12 cellular contexts compared by ENCODE assay signal in the genomic region with DNA sequence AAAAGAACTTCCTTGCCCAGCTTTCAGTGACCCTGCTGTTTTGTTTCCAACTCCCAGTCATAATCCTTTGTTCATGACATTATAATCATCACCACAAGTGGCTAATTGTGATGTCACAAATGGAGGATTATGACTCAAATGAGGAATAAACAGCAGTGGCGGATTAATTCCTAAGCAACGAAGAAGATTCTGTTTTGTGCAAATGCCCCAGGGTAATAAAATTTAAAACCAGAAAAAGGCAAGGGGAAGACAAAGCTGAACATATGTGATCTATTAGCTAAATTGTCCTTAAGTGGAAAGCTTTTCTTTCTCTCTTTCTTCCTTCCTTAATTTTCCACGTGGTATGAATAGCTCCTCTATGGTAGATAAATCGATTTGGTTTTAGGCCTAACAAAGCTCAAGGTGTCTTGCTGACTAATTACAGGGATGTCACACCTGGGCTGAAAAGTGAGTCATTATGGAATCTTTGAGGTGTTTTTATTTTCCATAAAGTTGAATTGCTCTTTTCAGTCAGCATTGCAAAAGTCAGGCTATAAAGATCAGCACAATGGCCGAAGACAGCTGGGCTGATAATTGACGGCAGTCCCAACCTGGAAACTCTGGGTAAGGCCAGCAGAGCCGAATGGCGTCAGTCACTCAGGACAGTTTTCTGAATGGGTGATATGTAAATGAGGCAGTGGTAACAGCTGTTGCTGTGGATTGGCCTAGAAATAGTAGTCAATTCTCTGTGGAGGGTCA.
DNase-seq lines count a peak whose midpoint lies in the region; ATAC-seq, FAIRE-seq and TF ChIP-seq lines count a peak whose summit lies in the region.
"Had no signal": no experiment of that assay in that cellular context is flagged by ENCODE, and none has a peak within 500 bp of the region (broad histone marks: within the 10 kb centered on the region; RNA-seq: fewer than 3 reads in every experiment).

No MANE protein-coding gene starts in this region.

- peaks cover 45% of the 10 kb centered on the region for H3K79me1 ChIP-seq in mesenchymal stem cell (replicated peaks; ENCODE audit: low read length, poor library complexity, severe bottlenecking)

- no peak overlapping the region for H2AK5ac ChIP-seq in mesenchymal stem cell (ENCODE audit: low read length, severe bottlenecking)

- POLR2A ChIA-PET in WTC11 (lab: Charles Lee): interaction anchor here (0.6 kb wide), 1 partner anchor 217 kb away, joined by 4 read pairs; no protein-coding TSS in a partner anchor

- H3K9ac ChIP-seq in HUES48 (ENCODE audit: low read depth, low read length) (no peak overlapping the region), mesenchymal stem cell (ENCODE audit: low read length) (peak overlapping the region; percentile 78)

- H2BK15ac ChIP-seq in mesenchymal stem cell (ENCODE audit: low read depth, poor library complexity, severe bottlenecking): no peak overlapping the region

- no peak overlapping the region for H2BK5ac ChIP-seq in mesenchymal stem cell (ENCODE audit: low read depth, low read length, poor library complexity, severe bottlenecking)

- H3K36me3 ChIP-seq in HUES48 (ENCODE audit: control insufficient read depth, insufficient read depth, low read length) (no peaks in the 10 kb centered on the region), mesenchymal stem cell (ENCODE audit: control insufficient read depth in 1 of 2, insufficient read depth in 2 of 2, low read depth in 1 of 2, low read length in 2 of 2) (no peaks in the 10 kb centered on the region)

- H3K27ac ChIP-seq in HUES48 (ENCODE audit: low read depth, low read length): peak overlapping the region; percentile 66
- H3K27ac ChIP-seq in mesenchymal stem cell (ENCODE audit: low read length, poor library complexity, severe bottlenecking): no peak overlapping the region
- H3K27ac ChIP-seq: body of pancreas had no signal

- H3K27me3 Mint-ChIP-seq in WTC11 (ENCODE audit: low read depth): no peaks in the 10 kb centered on the region

- ATAC-seq in WTC11: no peak
- no peak for ATAC-seq in GM18873 (IDR thresholded peaks at IDR 0.05; ENCODE audit: low FRiP score, unreplicated experiment)
- ATAC-seq in HG03354 (IDR thresholded peaks at IDR 0.05; ENCODE audit: poor library complexity, severe bottlenecking, unreplicated experiment): no peak
- ATAC-seq: body of pancreas had no signal

- no peak overlapping the region for H4K91ac ChIP-seq in mesenchymal stem cell (ENCODE audit: low read length)

- in situ Hi-C loops in GM13976 (cut with MboI; ENCODE audit: low sequenced_read_pairs, unreplicated experiment): no loop called here

- no peak overlapping the region for H2BK12ac ChIP-seq in mesenchymal stem cell (ENCODE audit: low read length in 2 of 2)

- H3K27me3 ChIP-seq in HUES48 (ENCODE audit: control insufficient read depth, insufficient read depth, low read length) (peaks cover 27% of the 10 kb centered on the region), mesenchymal stem cell (ENCODE audit: control insufficient read depth in 1 of 2, insufficient read depth in 1 of 2, low read length in 2 of 2) (no peaks in the 10 kb centered on the region)
- H3K27me3 ChIP-seq: body of pancreas had no signal

- no peak overlapping the region for H3K23ac ChIP-seq in mesenchymal stem cell (ENCODE audit: low read length in 2 of 2)

- no peak overlapping the region for H3K4ac ChIP-seq in mesenchymal stem cell (ENCODE audit: low read depth in 1 of 2, low read length in 2 of 2)

- no peak overlapping the region for H2BK120ac ChIP-seq in mesenchymal stem cell (ENCODE audit: low read depth, low read length)

- H3K4me1 ChIP-seq in HUES48 (ENCODE audit: control insufficient read depth, insufficient read depth, low read length): peaks cover 96% of the 10 kb centered on the region
- peaks cover 9% of the 10 kb centered on the region for H3K4me1 ChIP-seq in mesenchymal stem cell (ENCODE audit: control insufficient read depth, insufficient read depth, low read depth, low read length)

- no peak overlapping the region for H3K4me3 ChIP-seq in AG09309 (ENCODE audit: control insufficient read depth, low read depth, low read length)
- H3K4me3 ChIP-seq in HUES48 (ENCODE audit: low read depth, low read length): no peak overlapping the region
- no peak overlapping the region for H3K4me3 ChIP-seq in mesenchymal stem cell (ENCODE audit: insufficient read depth in 1 of 2, low read depth in 1 of 2, low read length in 2 of 2)
- H3K4me3 ChIP-seq: body of pancreas had no signal

- no peak overlapping the region for H3K4me2 ChIP-seq in mesenchymal stem cell (ENCODE audit: low read length, poor library complexity, severe bottlenecking)

- no peak for FAIRE-seq in frontal cortex (lab: Jason Lieb, UNC)

- TF ChIP-seq CTCF in AG09309 (IDR thresholded peaks at IDR 0.05; ENCODE audit: control insufficient read depth, insufficient read depth, low read depth, low read length, missing control alignments) (no peak), WTC11 (IDR thresholded peaks at IDR 0.05) (no peak), GM13976 (IDR thresholded peaks at IDR 0.05; ENCODE audit: borderline replicate concordance, control extremely low read depth, extremely low read depth, insufficient read depth, missing control alignments) (no peak)

- H3K18ac ChIP-seq in mesenchymal stem cell (ENCODE audit: low read depth in 1 of 2, low read length in 2 of 2): no peak overlapping the region

- peak overlapping the region; percentile 10 for H3K4me3 Mint-ChIP-seq in WTC11

- no peaks in the 10 kb centered on the region for H3K36me3 Mint-ChIP-seq in WTC11

- H3K9me3 Mint-ChIP-seq in WTC11: no peaks in the 10 kb centered on the region

- peak overlapping the region; percentile 84 for H3K27ac Mint-ChIP-seq in WTC11

- no peaks in the 10 kb centered on the region for H3K9me3 ChIP-seq in HUES48 (ENCODE audit: control insufficient read depth, insufficient read depth, low read length)
- no peaks in the 10 kb centered on the region for H3K9me3 ChIP-seq in mesenchymal stem cell (ENCODE audit: control insufficient read depth, low read length)
- H3K9me3 ChIP-seq: body of pancreas had no signal

- no peak overlapping the region for H3K14ac ChIP-seq in mesenchymal stem cell (ENCODE audit: low read length in 2 of 2)

- H4K8ac ChIP-seq in mesenchymal stem cell (ENCODE audit: low read length): no peak overlapping the region

- CTCF ChIA-PET in WTC11 (lab: Charles Lee): interaction anchor here (0.6 to 1.6 kb wide), 2 partner anchors 18 to 116 kb away, joined by 3 to 4 read pairs; no protein-coding TSS in a partner anchor

- H3K4me1 Mint-ChIP-seq in WTC11: peaks cover 97% of the 10 kb centered on the region

- WGBS in mesenchymal stem cell: 78% methylated on average over 8 of the region's 8 CpGs

- no peak overlapping the region for H2AFZ ChIP-seq in mesenchymal stem cell (ENCODE audit: low read depth, low read length)

- DNase-seq in AG09309 (ENCODE audit: low read depth) (peak; percentile 86), WTC11 (ENCODE audit: low spot score) (no peak), mesenchymal stem cell (peak; percentile 2), frontal cortex (ENCODE audit: low spot score in 2 of 2) (no peak), GM13976 (ENCODE audit: low spot score) (no peak)
- DNase-seq: body of pancreas, C1 segment of cervical spinal cord, head of caudate nucleus, NCI-H1694 had no signal

TF ChIP-seq in WTC11, 78 proteins besides CTCF, POLR2A, EP300 and RAD21:
- TF ChIP-seq MXD4 (CRISPR knock-in tag; IDR thresholded peaks at IDR 0.05; ENCODE audit: borderline replicate concordance) (no peak), ZNF219 (CRISPR knock-in tag; IDR thresholded peaks at IDR 0.05; ENCODE audit: borderline replicate concordance) (no peak), FOXK1 (CRISPR knock-in tag; IDR thresholded peaks at IDR 0.05) (no peak), KAT7 (CRISPR knock-in tag; IDR thresholded peaks at IDR 0.05; ENCODE audit: borderline replicate concordance) (no peak), ZNF317 (CRISPR knock-in tag; IDR thresholded peaks at IDR 0.05; ENCODE audit: borderline replicate concordance, low read depth) (no peak)
- TF ChIP-seq, protein P1, sequence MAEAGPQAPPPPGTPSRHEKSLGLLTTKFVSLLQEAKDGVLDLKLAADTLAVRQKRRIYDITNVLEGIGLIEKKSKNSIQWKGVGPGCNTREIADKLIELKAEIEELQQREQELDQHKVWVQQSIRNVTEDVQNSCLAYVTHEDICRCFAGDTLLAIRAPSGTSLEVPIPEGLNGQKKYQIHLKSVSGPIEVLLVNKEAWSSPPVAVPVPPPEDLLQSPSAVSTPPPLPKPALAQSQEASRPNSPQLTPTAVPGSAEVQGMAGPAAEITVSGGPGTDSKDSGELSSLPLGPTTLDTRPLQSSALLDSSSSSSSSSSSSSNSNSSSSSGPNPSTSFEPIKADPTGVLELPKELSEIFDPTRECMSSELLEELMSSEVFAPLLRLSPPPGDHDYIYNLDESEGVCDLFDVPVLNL (CRISPR knock-in tag; IDR thresholded peaks at IDR 0.05; ENCODE audit: borderline replicate concordance, low read depth): no peak
- TF ChIP-seq, protein P2, sequence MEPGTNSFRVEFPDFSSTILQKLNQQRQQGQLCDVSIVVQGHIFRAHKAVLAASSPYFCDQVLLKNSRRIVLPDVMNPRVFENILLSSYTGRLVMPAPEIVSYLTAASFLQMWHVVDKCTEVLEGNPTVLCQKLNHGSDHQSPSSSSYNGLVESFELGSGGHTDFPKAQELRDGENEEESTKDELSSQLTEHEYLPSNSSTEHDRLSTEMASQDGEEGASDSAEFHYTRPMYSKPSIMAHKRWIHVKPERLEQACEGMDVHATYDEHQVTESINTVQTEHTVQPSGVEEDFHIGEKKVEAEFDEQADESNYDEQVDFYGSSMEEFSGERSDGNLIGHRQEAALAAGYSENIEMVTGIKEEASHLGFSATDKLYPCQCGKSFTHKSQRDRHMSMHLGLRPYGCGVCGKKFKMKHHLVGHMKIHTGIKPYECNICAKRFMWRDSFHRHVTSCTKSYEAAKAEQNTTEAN (CRISPR knock-in tag; IDR thresholded peaks at IDR 0.05): no peak

Comparison
In these comparisons a context has a peak if more than half of its experiments do, and no peak if none do; other contexts are left out.
1. DNase-seq: peak in AG09309 (single experiment) and mesenchymal stem cell (single experiment); none in WTC11 (single experiment), frontal cortex (0 of 2) and GM13976 (single experiment).